In the genomic region with DNA sequence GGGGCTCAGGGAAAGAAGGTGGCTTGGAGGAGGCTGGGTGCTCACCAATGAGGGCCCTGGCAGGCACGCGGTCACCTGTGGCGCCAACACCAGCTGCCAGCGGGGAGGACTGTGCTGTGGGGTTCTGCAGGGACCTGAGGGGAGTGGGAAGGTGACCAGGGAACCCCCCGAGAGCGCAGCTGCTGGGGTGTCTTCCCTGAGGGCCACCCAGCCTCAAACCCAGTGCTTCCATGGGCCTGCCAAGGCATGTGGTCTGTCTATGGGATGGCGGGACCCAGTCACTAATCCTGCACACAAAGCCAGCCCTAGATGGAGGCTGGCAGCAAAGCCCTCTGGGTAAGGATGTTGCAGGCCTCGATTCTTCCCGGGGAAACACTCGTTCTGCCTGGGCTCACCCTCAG, we compare ENCODE assay signal across 24 cellular contexts.
"Had no signal": no experiment of that assay in that cellular context is flagged by ENCODE, and none has a peak within 500 bp of the region (broad histone marks: within the 10 kb centered on the region; RNA-seq: fewer than 3 reads in every experiment).

No MANE protein-coding gene starts in this region.

- H3K36me3 ChIP-seq: lower lobe of right lung, neutrophil, right lobe of liver, thyroid gland had no signal

- H3K27me3 ChIP-seq: neutrophil, right lobe of liver, thyroid gland had no signal

- H3K4me1 ChIP-seq: esophagus squamous epithelium, lower lobe of right lung, parathyroid adenoma, right lobe of liver, thyroid gland had no signal

- DNase-seq: effector memory CD4-positive, alpha-beta T cell; erythroblast; esophagus squamous epithelium; foreskin melanocyte; left ventricle myocardium superior; lower lobe of right lung; mucosa of descending colon; naive B cell; nephron progenitor cell; right lobe of liver; stimulated activated CD4-positive, alpha-beta T cell treated with anti-CD3 and anti-CD28 coated beads, Interleukin-12 subunit alpha, Interleukin-12 subunit beta, amount 100 ng/mL, for 4 hours; stimulated activated CD4-positive, alpha-beta T cell treated with anti-CD3 and anti-CD28 coated beads, Interleukin-1b, Interleukin-23, amount 100 ng/mL, for 48 hours; stimulated activated CD4-positive, alpha-beta T cell treated with anti-CD3 and anti-CD28 coated beads, Interleukin-4, amount 100 ng/mL, for 1 hour; stimulated activated CD8-positive, alpha-beta memory T cell treated with anti-CD3 and anti-CD28 coated beads, Interleukin-4, amount 100 ng/mL, for 48 hours; stimulated activated naive CD4-positive, alpha-beta T cell; stimulated activated naive CD8-positive, alpha-beta T cell treated with anti-CD3 and anti-CD28 coated beads, Interleukin-15, amount 100 ng/mL, for 72 hours; thyroid gland; trophoblast cell had no signal

- ATAC-seq: left ventricle myocardium superior; mucosa of descending colon; right lobe of liver; stimulated activated naive CD8-positive, alpha-beta T cell treated with anti-CD3 and anti-CD28 coated beads, Interleukin-15, amount 100 ng/mL, for 72 hours had no signal

- H3K9me3 ChIP-seq: esophagus squamous epithelium, lower lobe of right lung, mucosa of descending colon, neutrophil, right lobe of liver, thyroid gland had no signal

- H3K4me3 ChIP-seq: esophagus squamous epithelium, lower lobe of right lung, mucosa of descending colon, right lobe of liver, smooth muscle cell, thyroid gland had no signal

- H3K27ac ChIP-seq: esophagus squamous epithelium, lower lobe of right lung, neutrophil, parathyroid adenoma, right lobe of liver, thyroid gland had no signal

- FAIRE-seq: colon, endometrium, keratinocyte had no signal
